Comparison of ENCODE assay signal across 8 cellular contexts in genomic region chr7:151228024-151228866, GRCh38. TPM values are rescaled to one million over a fixed set of nuclear protein-coding genes. Genes with fewer than 3 reads are reported as not detected.
DNase-seq lines count a peak whose midpoint lies in the region; ATAC-seq and TF ChIP-seq lines count a peak whose summit lies in the region.

No MANE protein-coding gene starts in this region.

- H3K36me3 ChIP-seq in SK-N-MC (ENCODE audit: insufficient read depth, low read length) (peaks cover 26% of the 10 kb centered on the region), gastrocnemius medialis (peaks cover 0 to 25% of the 10 kb centered on the region in 2 donors)

- intact Hi-C loops in gastrocnemius medialis (cut with DNase I; ENCODE audit: low total_unique reads) (loop anchor here (5.0 kb wide), 3 partner anchors 56 to 141 kb away; partner anchors contain the start of genes AGAP3 and NUB1), sciatic nerve (cut with DNase I) (no loop called here)

- peak overlapping the region; percentile 97; the same call in 1 of the 2 replicates for H3K4me3 ChIP-seq in GM12864 (ENCODE audit: low read depth, low read length)
- peak overlapping the region; percentile 85 for H3K4me3 ChIP-seq in SK-N-MC
- peak overlapping the region; percentile 88 for H3K4me3 ChIP-seq in fibroblast of pulmonary artery (replicated peaks; ENCODE audit: low read depth, low read length)
- H3K4me3 ChIP-seq in gastrocnemius medialis: peak overlapping the region; percentile 67 to 90 (median 82)

- H3K9me3 ChIP-seq in SK-N-MC (ENCODE audit: low read depth, low read length) (no peaks in the 10 kb centered on the region), gastrocnemius medialis (no peaks in the 10 kb centered on the region)

- H3K27ac ChIP-seq in SK-N-MC: peak overlapping the region; percentile 71; the same call in 1 of the 2 replicates
- peak overlapping the region; percentile 83 to 91 (median 85) for H3K27ac ChIP-seq in gastrocnemius medialis

- peak overlapping the region; percentile 83 for H3K9ac ChIP-seq in SK-N-MC (ENCODE audit: insufficient read length)

- peaks cover 30 to 38% of the 10 kb centered on the region in 2 donors for H3K4me1 ChIP-seq in gastrocnemius medialis

- DNase-seq in GM12864 (ENCODE audit: low read depth): no peak
- DNase-seq in SK-N-MC (ENCODE audit: low read depth, low spot score): no peak
- no peak for DNase-seq in fibroblast of pulmonary artery (ENCODE audit: low read depth)
- no peak for DNase-seq in gastrocnemius medialis
- DNase-seq in sciatic nerve (ENCODE audit: low spot score): no peak
- no peak for DNase-seq in epidermal melanocyte (ENCODE audit: insufficient read length, low spot score)
- no peak for DNase-seq in NCI-H1930 (lab: John Stamatoyannopoulos, UW)
- no peak for DNase-seq in G401 (ENCODE audit: low spot score)

- TF ChIP-seq CTCF in GM12864 (IDR thresholded peaks at IDR 0.05; ENCODE audit: low read depth, low read length, missing control alignments) (no peak), fibroblast of pulmonary artery (IDR thresholded peaks at IDR 0.05; ENCODE audit: low read length, missing control alignments) (no peak), gastrocnemius medialis (IDR thresholded peaks at IDR 0.05 in 4 of 5, conservative IDR thresholded peaks at IDR 0.05 in 1 of 5) (no peak)

- in situ Hi-C loops in gastrocnemius medialis (cut with MboI; ENCODE audit: low sequenced_read_pairs in 4 of 4) (no loop called here), G401 (cut with HindIII; ENCODE audit: low sequenced_read_pairs) (no loop called here)

- ATAC-seq in gastrocnemius medialis: no peak
- no peak for ATAC-seq in sciatic nerve

- no peaks in the 10 kb centered on the region for H3K27me3 ChIP-seq in gastrocnemius medialis

- TF ChIP-seq POLR2A in gastrocnemius medialis (IDR thresholded peaks at IDR 0.05): no peak

RNA-seq across cellular contexts. Expression of gene ABCF2, which starts 1.2 kb away (rescaled TPM):
- 100 to 1,000 TPM in 1 of 4 donors, 10 to 100 TPM in 3; 73.3 to 119 (median 96.3) TPM for total RNA-seq in gastrocnemius medialis
- total RNA-seq in sciatic nerve: 20.8 TPM
- 63.0 and 99.0 TPM in 2 replicates for total RNA-seq in G401 (2014; rRNA removed; shearing (Covaris generic))

RNA-seq across cellular contexts. Expression of gene CHPF2, which starts 4.0 kb away (rescaled TPM):
- 10 to 100 TPM; 11.1 to 16.1 (median 14.1) TPM for total RNA-seq in gastrocnemius medialis
- total RNA-seq in sciatic nerve: 23.6 TPM
- total RNA-seq in G401 (2014; rRNA removed; shearing (Covaris generic)): 22.3 and 31.1 TPM in 2 replicates

RNA-seq across cellular contexts. Expression of gene H2BK1, which starts 18.0 kb away (rescaled TPM):
- total RNA-seq in gastrocnemius medialis (not detected), sciatic nerve (not detected)
- total RNA-seq in G401 (2014; rRNA removed; shearing (Covaris generic)): not detected in 2 replicates

RNA-seq across cellular contexts. Expression of gene SMARCD3, which starts 20.2 kb away (rescaled TPM):
- 100 to 1,000 TPM in 1 of 4 donors, 10 to 100 TPM in 3; 41.8 to 103 (median 75.4) TPM for total RNA-seq in gastrocnemius medialis
- 50.7 TPM for total RNA-seq in sciatic nerve
- 65.7 and 68.2 TPM in 2 replicates for total RNA-seq in G401 (2014; rRNA removed; shearing (Covaris generic))

RNA-seq across cellular contexts. Expression of gene ASB10, which starts 41.2 kb away (rescaled TPM):
- total RNA-seq in gastrocnemius medialis: 10 to 100 TPM; 17.1 to 24.8 (median 21.6) TPM
- not detected for total RNA-seq in sciatic nerve
- total RNA-seq in G401 (2014; rRNA removed; shearing (Covaris generic)): not detected in 2 replicates
